1 cellular context compared by ENCODE assay signal in the genomic region with DNA sequence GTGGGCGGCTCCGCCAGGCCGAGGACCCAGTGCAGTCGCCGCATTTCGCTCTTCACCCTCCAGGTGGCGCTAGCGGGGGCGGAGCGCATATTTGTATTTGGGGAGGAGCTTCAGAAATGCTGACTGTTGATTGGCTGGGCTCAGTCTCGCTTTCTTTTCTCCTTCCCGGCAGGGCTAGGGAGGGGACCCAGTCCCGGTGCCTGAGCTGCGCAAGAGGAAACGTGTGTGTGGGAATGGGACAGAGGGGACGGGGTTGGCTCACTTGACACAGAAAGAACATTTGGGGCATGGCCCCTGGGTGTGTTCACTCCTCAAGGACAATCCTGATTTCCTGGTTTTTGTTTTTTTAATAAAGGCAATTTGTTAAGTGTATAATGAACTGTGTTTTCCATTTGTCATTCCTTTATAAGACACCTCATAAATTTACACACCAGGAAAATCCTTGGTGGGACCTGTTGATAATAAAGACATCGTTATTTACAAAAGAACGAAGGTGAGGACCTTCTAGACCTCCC.
TF ChIP-seq lines count a peak whose summit lies in the region.

No MANE protein-coding gene starts in this region.

TF ChIP-seq in H1, 55 proteins besides CTCF, POLR2A, EP300 and RAD21 (continued from another document):
- TF ChIP-seq, protein P1, sequence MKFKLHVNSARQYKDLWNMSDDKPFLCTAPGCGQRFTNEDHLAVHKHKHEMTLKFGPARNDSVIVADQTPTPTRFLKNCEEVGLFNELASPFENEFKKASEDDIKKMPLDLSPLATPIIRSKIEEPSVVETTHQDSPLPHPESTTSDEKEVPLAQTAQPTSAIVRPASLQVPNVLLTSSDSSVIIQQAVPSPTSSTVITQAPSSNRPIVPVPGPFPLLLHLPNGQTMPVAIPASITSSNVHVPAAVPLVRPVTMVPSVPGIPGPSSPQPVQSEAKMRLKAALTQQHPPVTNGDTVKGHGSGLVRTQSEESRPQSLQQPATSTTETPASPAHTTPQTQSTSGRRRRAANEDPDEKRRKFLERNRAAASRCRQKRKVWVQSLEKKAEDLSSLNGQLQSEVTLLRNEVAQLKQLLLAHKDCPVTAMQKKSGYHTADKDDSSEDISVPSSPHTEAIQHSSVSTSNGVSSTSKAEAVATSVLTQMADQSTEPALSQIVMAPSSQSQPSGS (IDR thresholded peaks at IDR 0.05; ENCODE audit: low read length) = no peak
- TF ChIP-seq CHD2 (IDR thresholded peaks at IDR 0.05; ENCODE audit: low read length) (no peak), SUZ12 (IDR thresholded peaks at IDR 0.05; ENCODE audit: low read length) (no peak), KDM4A (IDR thresholded peaks at IDR 0.05; ENCODE audit: low read depth, low read length, severe bottlenecking) (no peak), BCL11A (IDR thresholded peaks at IDR 0.05; ENCODE audit: low read depth in 2 of 2, low read length in 2 of 2) (no peak), POLR2AphosphoS5 (IDR thresholded peaks at IDR 0.05; ENCODE audit: low read depth, low read length) (no peak), CHD1 (IDR thresholded peaks at IDR 0.05; ENCODE audit: low read depth, low read length) (no peak), PHF8 (conservative IDR thresholded peaks at IDR 0.05; ENCODE audit: low read depth, low read length) (no peak), TBP (IDR thresholded peaks at IDR 0.05; ENCODE audit: low read depth, low read length) (peak; percentile 84), JUND (IDR thresholded peaks at IDR 0.05; ENCODE audit: low read length) (no peak), NRF1 (IDR thresholded peaks at IDR 0.05; ENCODE audit: low read depth, low read length) (peak; percentile 30; the same call in 1 of the 2 replicates), JUN (IDR thresholded peaks at IDR 0.05; ENCODE audit: low read depth, low read length) (no peak), TCF12 (IDR thresholded peaks at IDR 0.05; ENCODE audit: low read depth, low read length) (no peak), NANOG (IDR thresholded peaks at IDR 0.05; ENCODE audit: insufficient read depth, low read depth, low read length, poor library complexity, severe bottlenecking) (no peak), SP2 (IDR thresholded peaks at IDR 0.05; ENCODE audit: low read length) (no peak), SAP30 (IDR thresholded peaks at IDR 0.05; ENCODE audit: insufficient read depth, insufficient replicate concordance, low read length) (no peak), ASH2L (IDR thresholded peaks at IDR 0.05; ENCODE audit: low read length) (no peak), POU5F1 (IDR thresholded peaks at IDR 0.05; ENCODE audit: low read depth, low read length) (no peak), YY1 (IDR thresholded peaks at IDR 0.05; ENCODE audit: low read depth, low read length) (no peak), GABPA (IDR thresholded peaks at IDR 0.05; ENCODE audit: borderline replicate concordance, insufficient read depth, low read length) (no peak), CREB1 (IDR thresholded peaks at IDR 0.05) (peak; percentile 69), MAFK (IDR thresholded peaks at IDR 0.05; ENCODE audit: low read depth, low read length) (peak; percentile 51; the same call in 1 of the 2 replicates), SIRT6 (IDR thresholded peaks at IDR 0.05; ENCODE audit: low read length) (no peak), SIN3A (conservative IDR thresholded peaks at IDR 0.05 in 1 of 2, IDR thresholded peaks at IDR 0.05 in 1 of 2; ENCODE audit: low read depth in 1 of 2, low read length in 2 of 2) (no peak), CEBPB (IDR thresholded peaks at IDR 0.05; ENCODE audit: low read depth, low read length) (no peak), RFX5 (IDR thresholded peaks at IDR 0.05; ENCODE audit: borderline replicate concordance, low read depth, low read length) (no peak), RNF2 (IDR thresholded peaks at IDR 0.05; ENCODE audit: borderline replicate concordance, low read depth, low read length, missing control alignments, poor library complexity, severe bottlenecking) (no peak), FOSL1 (IDR thresholded peaks at IDR 0.05; ENCODE audit: insufficient read depth, low read depth, low read length) (no peak), TAF1 (IDR thresholded peaks at IDR 0.05; ENCODE audit: low read depth, low read length) (0 out of 2 replicates have a peak, but pooled peaks have one; percentile 27), SP4 (IDR thresholded peaks at IDR 0.05; ENCODE audit: low read length) (peak; percentile 94), BRCA1 (IDR thresholded peaks at IDR 0.05; ENCODE audit: low read depth, low read length) (no peak), ZNF274 (IDR thresholded peaks at IDR 0.05; ENCODE audit: borderline replicate concordance, extremely low read depth, low read length) (no peak), KDM1A (IDR thresholded peaks at IDR 0.05; ENCODE audit: borderline replicate concordance, low read length) (no peak), CTBP2 (IDR thresholded peaks at IDR 0.05; ENCODE audit: borderline replicate concordance, insufficient read depth, insufficient read length, low read length) (no peak)
- TF ChIP-seq, protein P2, sequence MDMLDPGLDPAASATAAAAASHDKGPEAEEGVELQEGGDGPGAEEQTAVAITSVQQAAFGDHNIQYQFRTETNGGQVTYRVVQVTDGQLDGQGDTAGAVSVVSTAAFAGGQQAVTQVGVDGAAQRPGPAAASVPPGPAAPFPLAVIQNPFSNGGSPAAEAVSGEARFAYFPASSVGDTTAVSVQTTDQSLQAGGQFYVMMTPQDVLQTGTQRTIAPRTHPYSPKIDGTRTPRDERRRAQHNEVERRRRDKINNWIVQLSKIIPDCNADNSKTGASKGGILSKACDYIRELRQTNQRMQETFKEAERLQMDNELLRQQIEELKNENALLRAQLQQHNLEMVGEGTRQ (IDR thresholded peaks at IDR 0.05; ENCODE audit: low read length) = no peak
- TF ChIP-seq, protein P3, sequence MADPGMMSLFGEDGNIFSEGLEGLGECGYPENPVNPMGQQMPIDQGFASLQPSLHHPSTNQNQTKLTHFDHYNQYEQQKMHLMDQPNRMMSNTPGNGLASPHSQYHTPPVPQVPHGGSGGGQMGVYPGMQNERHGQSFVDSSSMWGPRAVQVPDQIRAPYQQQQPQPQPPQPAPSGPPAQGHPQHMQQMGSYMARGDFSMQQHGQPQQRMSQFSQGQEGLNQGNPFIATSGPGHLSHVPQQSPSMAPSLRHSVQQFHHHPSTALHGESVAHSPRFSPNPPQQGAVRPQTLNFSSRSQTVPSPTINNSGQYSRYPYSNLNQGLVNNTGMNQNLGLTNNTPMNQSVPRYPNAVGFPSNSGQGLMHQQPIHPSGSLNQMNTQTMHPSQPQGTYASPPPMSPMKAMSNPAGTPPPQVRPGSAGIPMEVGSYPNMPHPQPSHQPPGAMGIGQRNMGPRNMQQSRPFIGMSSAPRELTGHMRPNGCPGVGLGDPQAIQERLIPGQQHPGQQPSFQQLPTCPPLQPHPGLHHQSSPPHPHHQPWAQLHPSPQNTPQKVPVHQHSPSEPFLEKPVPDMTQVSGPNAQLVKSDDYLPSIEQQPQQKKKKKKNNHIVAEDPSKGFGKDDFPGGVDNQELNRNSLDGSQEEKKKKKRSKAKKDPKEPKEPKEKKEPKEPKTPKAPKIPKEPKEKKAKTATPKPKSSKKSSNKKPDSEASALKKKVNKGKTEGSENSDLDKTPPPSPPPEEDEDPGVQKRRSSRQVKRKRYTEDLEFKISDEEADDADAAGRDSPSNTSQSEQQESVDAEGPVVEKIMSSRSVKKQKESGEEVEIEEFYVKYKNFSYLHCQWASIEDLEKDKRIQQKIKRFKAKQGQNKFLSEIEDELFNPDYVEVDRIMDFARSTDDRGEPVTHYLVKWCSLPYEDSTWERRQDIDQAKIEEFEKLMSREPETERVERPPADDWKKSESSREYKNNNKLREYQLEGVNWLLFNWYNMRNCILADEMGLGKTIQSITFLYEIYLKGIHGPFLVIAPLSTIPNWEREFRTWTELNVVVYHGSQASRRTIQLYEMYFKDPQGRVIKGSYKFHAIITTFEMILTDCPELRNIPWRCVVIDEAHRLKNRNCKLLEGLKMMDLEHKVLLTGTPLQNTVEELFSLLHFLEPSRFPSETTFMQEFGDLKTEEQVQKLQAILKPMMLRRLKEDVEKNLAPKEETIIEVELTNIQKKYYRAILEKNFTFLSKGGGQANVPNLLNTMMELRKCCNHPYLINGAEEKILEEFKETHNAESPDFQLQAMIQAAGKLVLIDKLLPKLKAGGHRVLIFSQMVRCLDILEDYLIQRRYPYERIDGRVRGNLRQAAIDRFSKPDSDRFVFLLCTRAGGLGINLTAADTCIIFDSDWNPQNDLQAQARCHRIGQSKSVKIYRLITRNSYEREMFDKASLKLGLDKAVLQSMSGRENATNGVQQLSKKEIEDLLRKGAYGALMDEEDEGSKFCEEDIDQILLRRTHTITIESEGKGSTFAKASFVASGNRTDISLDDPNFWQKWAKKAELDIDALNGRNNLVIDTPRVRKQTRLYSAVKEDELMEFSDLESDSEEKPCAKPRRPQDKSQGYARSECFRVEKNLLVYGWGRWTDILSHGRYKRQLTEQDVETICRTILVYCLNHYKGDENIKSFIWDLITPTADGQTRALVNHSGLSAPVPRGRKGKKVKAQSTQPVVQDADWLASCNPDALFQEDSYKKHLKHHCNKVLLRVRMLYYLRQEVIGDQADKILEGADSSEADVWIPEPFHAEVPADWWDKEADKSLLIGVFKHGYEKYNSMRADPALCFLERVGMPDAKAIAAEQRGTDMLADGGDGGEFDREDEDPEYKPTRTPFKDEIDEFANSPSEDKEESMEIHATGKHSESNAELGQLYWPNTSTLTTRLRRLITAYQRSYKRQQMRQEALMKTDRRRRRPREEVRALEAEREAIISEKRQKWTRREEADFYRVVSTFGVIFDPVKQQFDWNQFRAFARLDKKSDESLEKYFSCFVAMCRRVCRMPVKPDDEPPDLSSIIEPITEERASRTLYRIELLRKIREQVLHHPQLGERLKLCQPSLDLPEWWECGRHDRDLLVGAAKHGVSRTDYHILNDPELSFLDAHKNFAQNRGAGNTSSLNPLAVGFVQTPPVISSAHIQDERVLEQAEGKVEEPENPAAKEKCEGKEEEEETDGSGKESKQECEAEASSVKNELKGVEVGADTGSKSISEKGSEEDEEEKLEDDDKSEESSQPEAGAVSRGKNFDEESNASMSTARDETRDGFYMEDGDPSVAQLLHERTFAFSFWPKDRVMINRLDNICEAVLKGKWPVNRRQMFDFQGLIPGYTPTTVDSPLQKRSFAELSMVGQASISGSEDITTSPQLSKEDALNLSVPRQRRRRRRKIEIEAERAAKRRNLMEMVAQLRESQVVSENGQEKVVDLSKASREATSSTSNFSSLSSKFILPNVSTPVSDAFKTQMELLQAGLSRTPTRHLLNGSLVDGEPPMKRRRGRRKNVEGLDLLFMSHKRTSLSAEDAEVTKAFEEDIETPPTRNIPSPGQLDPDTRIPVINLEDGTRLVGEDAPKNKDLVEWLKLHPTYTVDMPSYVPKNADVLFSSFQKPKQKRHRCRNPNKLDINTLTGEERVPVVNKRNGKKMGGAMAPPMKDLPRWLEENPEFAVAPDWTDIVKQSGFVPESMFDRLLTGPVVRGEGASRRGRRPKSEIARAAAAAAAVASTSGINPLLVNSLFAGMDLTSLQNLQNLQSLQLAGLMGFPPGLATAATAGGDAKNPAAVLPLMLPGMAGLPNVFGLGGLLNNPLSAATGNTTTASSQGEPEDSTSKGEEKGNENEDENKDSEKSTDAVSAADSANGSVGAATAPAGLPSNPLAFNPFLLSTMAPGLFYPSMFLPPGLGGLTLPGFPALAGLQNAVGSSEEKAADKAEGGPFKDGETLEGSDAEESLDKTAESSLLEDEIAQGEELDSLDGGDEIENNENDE (IDR thresholded peaks at IDR 0.05; ENCODE audit: insufficient replicate concordance, low read length) = no peak
- TF ChIP-seq, protein P4, sequence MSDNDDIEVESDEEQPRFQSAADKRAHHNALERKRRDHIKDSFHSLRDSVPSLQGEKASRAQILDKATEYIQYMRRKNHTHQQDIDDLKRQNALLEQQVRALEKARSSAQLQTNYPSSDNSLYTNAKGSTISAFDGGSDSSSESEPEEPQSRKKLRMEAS (IDR thresholded peaks at IDR 0.05) = peak; percentile 23; the same call in 1 of the 2 replicates
